15 cellular contexts compared by ENCODE assay signal in the genomic region with DNA sequence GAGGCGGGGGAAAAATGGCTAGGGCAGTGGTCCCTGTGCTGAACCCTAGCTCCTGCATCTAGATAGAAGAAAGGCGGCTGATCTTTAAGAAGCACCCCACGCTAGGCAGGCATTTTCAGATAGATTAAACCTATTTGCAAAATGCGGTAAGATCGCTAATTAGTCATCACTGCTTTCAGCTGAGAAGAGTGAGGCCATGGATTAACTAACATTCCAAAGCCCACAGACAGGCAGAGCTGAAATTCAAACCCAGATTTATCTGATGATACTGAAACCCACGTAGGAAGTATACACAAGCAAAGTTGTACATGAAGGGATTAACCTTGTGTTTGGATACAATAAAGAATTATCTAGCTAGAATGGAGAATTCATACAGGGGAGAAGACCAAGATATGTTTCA.
"Had no signal": no experiment of that assay in that cellular context is flagged by ENCODE, and none has a peak within 500 bp of the region (broad histone marks: within the 10 kb centered on the region; RNA-seq: fewer than 3 reads in every experiment).

No MANE protein-coding gene starts in this region.

- H3K36me3 ChIP-seq: uterus had no signal

- DNase-seq: activated CD4-positive, alpha-beta T cell treated with anti-CD3 and anti-CD28 coated beads, Interleukin-2, amount 50 U/mL, for 1 hour; activated naive CD4-positive, alpha-beta T cell treated with Interleukin-2 at 50 U/mL for 16 hours; erythroblast; islet precursor cell; naive B cell; stimulated activated CD4-positive, alpha-beta T cell treated with anti-CD3 and anti-CD28 coated beads, Interleukin-15, amount 100 ng/mL, for 24 hours; stimulated activated CD4-positive, alpha-beta T cell treated with anti-CD3 and anti-CD28 coated beads, Interleukin-4, amount 100 ng/mL, for 1 hour; stimulated activated naive B cell treated with anti-CD40 and anti-IgM and Interleukin-4, amounts not matched to agents 10 μg/mL and 1 μg/mL and 100 μg/mL, for 72 hours; T-helper 2 cell; tibial artery; uterus had no signal

- H3K9ac ChIP-seq: parathyroid adenoma had no signal

- H3K9me3 ChIP-seq: gastroesophageal sphincter, tibial artery, uterus had no signal

- ATAC-seq: activated T-helper 17 cell treated with anti-CD3 and anti-CD28 coated beads, Interleukin-2, amount 50 U/mL, for 72 hours; gastroesophageal sphincter; stimulated activated naive B cell treated with anti-CD40 and anti-IgM and Interleukin-4, amounts not matched to agents 10 μg/mL and 1 μg/mL and 100 μg/mL, for 72 hours had no signal

- H2AFZ ChIP-seq: parathyroid adenoma had no signal

- H3K27ac ChIP-seq: cardiac muscle cell, gastroesophageal sphincter, parathyroid adenoma, tibial artery, uterus had no signal

- H3K9me3 Mint-ChIP-seq: activated T-helper 17 cell treated with anti-CD3 and anti-CD28 coated beads, Interleukin-2, amount 50 U/mL, for 72 hours; naive B cell; stimulated activated naive B cell treated with anti-CD40 and anti-IgM and Interleukin-4, amounts not matched to agents 10 μg/mL and 1 μg/mL and 100 μg/mL, for 72 hours had no signal

- H3K27ac Mint-ChIP-seq: stimulated activated naive B cell treated with anti-CD40 and anti-IgM and Interleukin-4, amounts not matched to agents 10 μg/mL and 1 μg/mL and 100 μg/mL, for 72 hours had no signal

- H3K27me3 Mint-ChIP-seq: activated T-helper 17 cell treated with anti-CD3 and anti-CD28 coated beads, Interleukin-2, amount 50 U/mL, for 72 hours; naive B cell; stimulated activated naive B cell treated with anti-CD40 and anti-IgM and Interleukin-4, amounts not matched to agents 10 μg/mL and 1 μg/mL and 100 μg/mL, for 72 hours had no signal

- H3K4me3 ChIP-seq: cardiac muscle cell, gastroesophageal sphincter, tibial artery, uterus had no signal

- H3K27me3 ChIP-seq: cardiac muscle cell, gastroesophageal sphincter, tibial artery, uterus had no signal

- H3K4me3 Mint-ChIP-seq: stimulated activated naive B cell treated with anti-CD40 and anti-IgM and Interleukin-4, amounts not matched to agents 10 μg/mL and 1 μg/mL and 100 μg/mL, for 72 hours had no signal

- H3K4me1 ChIP-seq: parathyroid adenoma, uterus had no signal
